In genomic region chr1:88276158-88276557, GRCh38 we compare ENCODE assay signal across 15 cellular contexts.
DNase-seq lines count a peak whose midpoint lies in the region; ATAC-seq and TF ChIP-seq lines count a peak whose summit lies in the region.
"Had no signal": no experiment of that assay in that cellular context is flagged by ENCODE, and none has a peak within 500 bp of the region (broad histone marks: within the 10 kb centered on the region; RNA-seq: fewer than 3 reads in every experiment).

No MANE protein-coding gene starts in this region.

- POLR2A ChIA-PET in activated CD4-positive, alpha-beta T cell treated with anti-CD3 and anti-CD28 coated beads for 36 hours (lab: Charles Lee) = no interaction called here

- CTCF ChIA-PET in activated CD4-positive, alpha-beta T cell treated with anti-CD3 and anti-CD28 coated beads for 36 hours (lab: Charles Lee) = no interaction called here

- H3K27ac Mint-ChIP-seq in osteocyte (ENCODE audit: unreplicated experiment) = peak overlapping the region; percentile 8
- H3K27ac Mint-ChIP-seq in activated CD4-positive, alpha-beta T cell treated with anti-CD3 and anti-CD28 coated beads for 36 hours = no peak overlapping the region
- H3K27ac Mint-ChIP-seq: activated CD8-positive, alpha-beta memory T cell treated with anti-CD3 and anti-CD28 coated beads, Interleukin-2, amount 10 ng/mL, durations not matched to agents 7 days and 5 days; activated naive CD4-positive, alpha-beta T cell treated with anti-CD3 and anti-CD28 coated beads, Interleukin-2, amount 10 ng/mL, durations not matched to agents 7 days and 5 days; CD4-positive, CD25-positive, alpha-beta regulatory T cell; progenitor cell of endocrine pancreas had no signal

- no peak for TF ChIP-seq CTCF in GM06990 (IDR thresholded peaks at IDR 0.05; ENCODE audit: insufficient read depth, low read length, poor library complexity, severe bottlenecking)
- no peak for TF ChIP-seq CTCF in osteocyte (IDR thresholded peaks at IDR 0.05)

- H3K36me3 Mint-ChIP-seq in osteocyte (ENCODE audit: unreplicated experiment) = no peaks in the 10 kb centered on the region
- H3K36me3 Mint-ChIP-seq in activated CD4-positive, alpha-beta T cell treated with anti-CD3 and anti-CD28 coated beads for 36 hours (ENCODE audit: low read depth) = no peaks in the 10 kb centered on the region
- H3K36me3 Mint-ChIP-seq: activated CD8-positive, alpha-beta memory T cell treated with anti-CD3 and anti-CD28 coated beads, Interleukin-2, amount 10 ng/mL, durations not matched to agents 7 days and 5 days; activated naive CD4-positive, alpha-beta T cell treated with anti-CD3 and anti-CD28 coated beads, Interleukin-2, amount 10 ng/mL, durations not matched to agents 7 days and 5 days; CD4-positive, CD25-positive, alpha-beta regulatory T cell had no signal

- no peak overlapping the region for H3K4me3 ChIP-seq in GM06990 (replicated peaks; ENCODE audit: low read depth, low read length)
- H3K4me3 ChIP-seq: SK-N-MC had no signal

- H3K4me3 Mint-ChIP-seq in osteocyte (ENCODE audit: unreplicated experiment) = peak overlapping the region; percentile 0
- no peak overlapping the region for H3K4me3 Mint-ChIP-seq in activated CD4-positive, alpha-beta T cell treated with anti-CD3 and anti-CD28 coated beads for 36 hours
- H3K4me3 Mint-ChIP-seq: activated CD8-positive, alpha-beta memory T cell treated with anti-CD3 and anti-CD28 coated beads, Interleukin-2, amount 10 ng/mL, durations not matched to agents 7 days and 5 days; activated naive CD4-positive, alpha-beta T cell treated with anti-CD3 and anti-CD28 coated beads, Interleukin-2, amount 10 ng/mL, durations not matched to agents 7 days and 5 days; CD4-positive, CD25-positive, alpha-beta regulatory T cell had no signal

- H3K9me3 Mint-ChIP-seq in osteocyte (ENCODE audit: unreplicated experiment) = no peaks in the 10 kb centered on the region
- peaks cover 8% of the 10 kb centered on the region for H3K9me3 Mint-ChIP-seq in activated CD4-positive, alpha-beta T cell treated with anti-CD3 and anti-CD28 coated beads for 36 hours (ENCODE audit: low read depth)

- intact Hi-C loops in activated CD4-positive, alpha-beta T cell treated with anti-CD3 and anti-CD28 coated beads for 36 hours (cut with DNase I, micrococcal nuclease) = no loop called here

- H3K36me3 ChIP-seq in GM06990 (ENCODE audit: control insufficient read depth, insufficient read depth, low read length) = no peaks in the 10 kb centered on the region

- peak; percentile 37 for DNase-seq in GM06990 (ENCODE audit: extremely low read depth, insufficient read length)
- DNase-seq in HS-5 (ENCODE audit: low read depth) = peak; percentile 56
- peak; percentile 19 for DNase-seq in dermis blood vessel endothelial cell
- DNase-seq in osteocyte (ENCODE audit: extremely low spot score, unreplicated experiment) = no peak
- DNase-seq in OCI-M1 (lab: John Stamatoyannopoulos, UW) = no peak
- no peak for DNase-seq in COR-L47 (lab: John Stamatoyannopoulos, UW)
- no peak for DNase-seq in activated CD4-positive, alpha-beta T cell treated with anti-CD3 and anti-CD28 coated beads for 36 hours
- DNase-seq: activated CD8-positive, alpha-beta memory T cell treated with anti-CD3 and anti-CD28 coated beads, Interleukin-2, amount 10 ng/mL, durations not matched to agents 7 days and 5 days; activated naive CD4-positive, alpha-beta T cell treated with anti-CD3 and anti-CD28 coated beads, Interleukin-2, amount 10 ng/mL, durations not matched to agents 7 days and 5 days; CD4-positive, CD25-positive, alpha-beta regulatory T cell; GDM1; NCI-H2029 treated with DMSO at 0.1 percent for 48 hours had no signal

- no peak for ATAC-seq in GM21576 (IDR thresholded peaks at IDR 0.05; ENCODE audit: unreplicated experiment)
- no peak for ATAC-seq in activated CD4-positive, alpha-beta T cell treated with anti-CD3 and anti-CD28 coated beads for 36 hours
- ATAC-seq: activated CD8-positive, alpha-beta memory T cell treated with anti-CD3 and anti-CD28 coated beads, Interleukin-2, amount 10 ng/mL, durations not matched to agents 7 days and 5 days had no signal

- H3K27me3 Mint-ChIP-seq in osteocyte (ENCODE audit: unreplicated experiment) = no peaks in the 10 kb centered on the region
- H3K27me3 Mint-ChIP-seq in activated CD4-positive, alpha-beta T cell treated with anti-CD3 and anti-CD28 coated beads for 36 hours = no peaks in the 10 kb centered on the region
- H3K27me3 Mint-ChIP-seq: activated CD8-positive, alpha-beta memory T cell treated with anti-CD3 and anti-CD28 coated beads, Interleukin-2, amount 10 ng/mL, durations not matched to agents 7 days and 5 days; activated naive CD4-positive, alpha-beta T cell treated with anti-CD3 and anti-CD28 coated beads, Interleukin-2, amount 10 ng/mL, durations not matched to agents 7 days and 5 days; CD4-positive, CD25-positive, alpha-beta regulatory T cell had no signal

- H3K4me1 Mint-ChIP-seq in osteocyte (ENCODE audit: unreplicated experiment) = peaks cover 22% of the 10 kb centered on the region
- no peaks in the 10 kb centered on the region for H3K4me1 Mint-ChIP-seq in activated CD4-positive, alpha-beta T cell treated with anti-CD3 and anti-CD28 coated beads for 36 hours
- H3K4me1 Mint-ChIP-seq: activated CD8-positive, alpha-beta memory T cell treated with anti-CD3 and anti-CD28 coated beads, Interleukin-2, amount 10 ng/mL, durations not matched to agents 7 days and 5 days; activated naive CD4-positive, alpha-beta T cell treated with anti-CD3 and anti-CD28 coated beads, Interleukin-2, amount 10 ng/mL, durations not matched to agents 7 days and 5 days; CD4-positive, CD25-positive, alpha-beta regulatory T cell had no signal

- H3K27me3 ChIP-seq in GM06990 (replicated peaks; ENCODE audit: control insufficient read depth, insufficient read depth, low read length) = no peaks in the 10 kb centered on the region

Comparison
In these comparisons a context has a peak if more than half of its experiments do, and no peak if none do; other contexts are left out.
1. DNase-seq: peak in GM06990 (single experiment), HS-5 (single experiment) and dermis blood vessel endothelial cell (single experiment); none in osteocyte (single experiment), OCI-M1 (single experiment), COR-L47 (single experiment) and activated CD4-positive, alpha-beta T cell treated with anti-CD3 and anti-CD28 coated beads for 36 hours (single experiment).